In genomic region chr6:5003604-5004372, GRCh38 we compare ENCODE assay signal across 1 cellular context.
TF ChIP-seq lines count a peak whose summit lies in the region.

Gene RPP40 (minus strand): TSS chr6:5004037. CDS start chr6:5004002, 35 bp downstream.

TF ChIP-seq in H1, 55 proteins besides CTCF, POLR2A, EP300 and RAD21 (continued from another document):
- no peak for TF ChIP-seq NANOG (IDR thresholded peaks at IDR 0.05; ENCODE audit: insufficient read depth, low read depth, low read length, poor library complexity, severe bottlenecking)
- TF ChIP-seq KDM5A (IDR thresholded peaks at IDR 0.05; ENCODE audit: low read length) = no peak
- TF ChIP-seq SIN3A (conservative IDR thresholded peaks at IDR 0.05 in 1 of 2, IDR thresholded peaks at IDR 0.05 in 1 of 2; ENCODE audit: low read depth in 1 of 2, low read length in 2 of 2) = no peak; a peak in 1 of 4 replicates
- TF ChIP-seq CREB1 (IDR thresholded peaks at IDR 0.05) = peak; percentile 60
- TF ChIP-seq ATF2 (IDR thresholded peaks at IDR 0.05; ENCODE audit: low read length) = no peak
- peak; percentile 86 for TF ChIP-seq SIX5 (IDR thresholded peaks at IDR 0.05; ENCODE audit: low read depth, low read length)
- TF ChIP-seq TCF12 (IDR thresholded peaks at IDR 0.05; ENCODE audit: low read depth, low read length) = no peak
- TF ChIP-seq TAF7 (optimal IDR thresholded peaks at IDR 0.05; ENCODE audit: borderline replicate concordance, low read depth, low read length) = peak; percentile 32
- TF ChIP-seq JUND (IDR thresholded peaks at IDR 0.05; ENCODE audit: low read length) = no peak
- no peak for TF ChIP-seq RXRA (IDR thresholded peaks at IDR 0.05; ENCODE audit: insufficient read depth, low read depth, low read length)
- no peak for TF ChIP-seq CHD7 (IDR thresholded peaks at IDR 0.05; ENCODE audit: insufficient replicate concordance, low read length)
- TF ChIP-seq MAX (IDR thresholded peaks at IDR 0.05) = peak; percentile 83
- peak; percentile 72 for TF ChIP-seq TBP (IDR thresholded peaks at IDR 0.05; ENCODE audit: low read depth, low read length)
- TF ChIP-seq HDAC6 (IDR thresholded peaks at IDR 0.05; ENCODE audit: low read depth, low read length) = no peak
- TF ChIP-seq TEAD4 (IDR thresholded peaks at IDR 0.05; ENCODE audit: low read depth, low read length) = peak; percentile 70
- peak; percentile 56 for TF ChIP-seq E2F6 (IDR thresholded peaks at IDR 0.05)
- TF ChIP-seq ZNF274 (IDR thresholded peaks at IDR 0.05; ENCODE audit: borderline replicate concordance, extremely low read depth, low read length) = no peak
- TF ChIP-seq BCL11A (IDR thresholded peaks at IDR 0.05; ENCODE audit: low read depth in 2 of 2, low read length in 2 of 2) = no peak
- no peak for TF ChIP-seq CBX8 (IDR thresholded peaks at IDR 0.05; ENCODE audit: borderline replicate concordance, low read depth, low read length)
- TF ChIP-seq NRF1 (IDR thresholded peaks at IDR 0.05; ENCODE audit: low read depth, low read length) = peak; percentile 9; the same call in 1 of the 2 replicates
- TF ChIP-seq GABPA (IDR thresholded peaks at IDR 0.05; ENCODE audit: borderline replicate concordance, insufficient read depth, low read length) = no peak
- TF ChIP-seq CEBPB (IDR thresholded peaks at IDR 0.05; ENCODE audit: low read depth, low read length) = no peak
- no peak for TF ChIP-seq MAFK (IDR thresholded peaks at IDR 0.05; ENCODE audit: low read depth, low read length)
- peak in 1 of 2 experiments; percentile 87; a peak in 2 of 4 replicates for TF ChIP-seq HDAC2 (IDR thresholded peaks at IDR 0.05; ENCODE audit: borderline replicate concordance in 1 of 2, low read depth in 2 of 2, low read length in 2 of 2)
- TF ChIP-seq SRF (IDR thresholded peaks at IDR 0.05; ENCODE audit: low read depth, low read length) = no peak
- no peak for TF ChIP-seq FOSL1 (IDR thresholded peaks at IDR 0.05; ENCODE audit: insufficient read depth, low read depth, low read length)
- no peak for TF ChIP-seq CTBP2 (IDR thresholded peaks at IDR 0.05; ENCODE audit: borderline replicate concordance, insufficient read depth, insufficient read length, low read length)
- TF ChIP-seq YY1 (IDR thresholded peaks at IDR 0.05; ENCODE audit: low read depth, low read length) = peak; percentile 58
- TF ChIP-seq ATF3 (IDR thresholded peaks at IDR 0.05; ENCODE audit: insufficient read depth, low read depth, low read length) = no peak
- no peak for TF ChIP-seq SIRT6 (IDR thresholded peaks at IDR 0.05; ENCODE audit: low read length)
- TF ChIP-seq RBBP5 (IDR thresholded peaks at IDR 0.05; ENCODE audit: borderline replicate concordance, low read depth, low read length) = peak; percentile 99
- peak; percentile 86 for TF ChIP-seq SP4 (IDR thresholded peaks at IDR 0.05; ENCODE audit: low read length)
- no peak for TF ChIP-seq SP2 (IDR thresholded peaks at IDR 0.05; ENCODE audit: low read length)
- no peak for TF ChIP-seq USF2 (IDR thresholded peaks at IDR 0.05; ENCODE audit: low read length)
- TF ChIP-seq BACH1 (IDR thresholded peaks at IDR 0.05; ENCODE audit: low read length) = no peak
- TF ChIP-seq POLR2AphosphoS5 (IDR thresholded peaks at IDR 0.05; ENCODE audit: low read depth, low read length) = no peak; the same call in 1 of the 2 replicates
- peak; percentile 100 for TF ChIP-seq ASH2L (IDR thresholded peaks at IDR 0.05; ENCODE audit: low read length)
- TF ChIP-seq RFX5 (IDR thresholded peaks at IDR 0.05; ENCODE audit: borderline replicate concordance, low read depth, low read length) = no peak
- no peak; the same call in 1 of the 2 replicates for TF ChIP-seq CHD2 (IDR thresholded peaks at IDR 0.05; ENCODE audit: low read length)
- peak; percentile 59; the same call in 1 of the 2 replicates for TF ChIP-seq KDM1A (IDR thresholded peaks at IDR 0.05; ENCODE audit: borderline replicate concordance, low read length)
- no peak for TF ChIP-seq EZH2 (IDR thresholded peaks at IDR 0.05; ENCODE audit: low read depth, low read length, severe bottlenecking)
- no peak; the same call in none of the 2 replicates for TF ChIP-seq TAF1 (IDR thresholded peaks at IDR 0.05; ENCODE audit: low read depth, low read length)
- no peak for TF ChIP-seq EGR1 (IDR thresholded peaks at IDR 0.05; ENCODE audit: borderline replicate concordance, low read depth, low read length)
- no peak for TF ChIP-seq CHD1 (IDR thresholded peaks at IDR 0.05; ENCODE audit: low read depth, low read length)
- peak; percentile 30 for TF ChIP-seq SAP30 (IDR thresholded peaks at IDR 0.05; ENCODE audit: insufficient read depth, insufficient replicate concordance, low read length)
- no peak for TF ChIP-seq BRCA1 (IDR thresholded peaks at IDR 0.05; ENCODE audit: low read depth, low read length)
- peak; percentile 47; the same call in 1 of the 2 replicates for TF ChIP-seq PHF8 (conservative IDR thresholded peaks at IDR 0.05; ENCODE audit: low read depth, low read length)
- TF ChIP-seq CBX5 (IDR thresholded peaks at IDR 0.05; ENCODE audit: low read depth, low read length) = no peak
- no peak for TF ChIP-seq POU5F1 (IDR thresholded peaks at IDR 0.05; ENCODE audit: low read depth, low read length)
